ENCODE assay signal across 8 cellular contexts in the genomic region with DNA sequence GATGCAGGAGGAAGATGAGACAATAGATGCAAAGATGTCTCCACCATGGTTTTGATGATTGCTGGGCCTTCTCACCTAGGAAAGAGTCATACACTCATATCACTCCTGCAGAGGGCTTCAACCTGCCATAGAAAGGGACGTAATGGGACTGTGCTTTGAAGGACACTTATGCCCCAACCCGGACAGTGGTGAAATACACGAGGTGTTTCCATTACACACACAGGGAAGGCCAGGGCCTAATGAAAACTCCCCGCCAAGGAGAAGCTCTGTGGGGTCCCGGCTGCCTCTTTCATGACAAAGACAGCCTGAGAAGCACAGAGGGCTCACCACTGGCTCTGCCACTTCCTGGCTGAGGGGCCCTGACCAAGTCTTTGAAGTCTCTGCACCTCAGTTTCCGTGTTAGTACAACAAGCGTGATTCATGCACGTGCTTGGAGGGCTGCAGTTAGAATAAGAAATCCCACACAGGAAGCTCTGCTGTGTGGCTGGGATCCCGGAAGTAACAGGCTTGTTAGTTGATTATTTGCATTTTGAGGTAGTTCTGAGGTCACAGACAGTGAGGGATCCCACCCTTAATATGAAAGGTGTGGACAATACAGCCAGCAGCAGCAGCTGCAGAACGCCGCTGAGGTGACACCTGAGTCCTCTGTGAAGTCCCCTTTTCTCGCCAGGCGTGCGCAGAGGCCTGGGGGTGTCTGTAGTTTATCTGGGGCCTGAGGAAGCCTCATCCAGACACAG.
DNase-seq lines count a peak whose midpoint lies in the region; ATAC-seq and TF ChIP-seq lines count a peak whose summit lies in the region.

No MANE protein-coding gene starts in this region.

- ATAC-seq in HG02840 (IDR thresholded peaks at IDR 0.05; ENCODE audit: low FRiP score, unreplicated experiment) = peak; percentile 77

- no peaks in the 10 kb centered on the region for H3K27me3 Mint-ChIP-seq in activated naive CD8-positive, alpha-beta T cell

- DNase-seq in GM13976 (ENCODE audit: low spot score) = peak; percentile 67
- DNase-seq in SIG-M5 treated with dmso at 0.1 percent for 504 hours (lab: John Stamatoyannopoulos, UW; ENCODE audit: unreplicated experiment) = peak; percentile 47
- peak; percentile 35 for DNase-seq in stimulated activated CD8-positive, alpha-beta memory T cell treated with anti-CD3 and anti-CD28 coated beads, Interleukin-12 subunit alpha, Interleukin-12 subunit beta, amount 100 ng/mL, for 24 hours (ENCODE audit: extremely low read depth)
- no peak for DNase-seq in DMS79 (lab: John Stamatoyannopoulos, UW)
- DNase-seq in nucleus accumbens (lab: John Stamatoyannopoulos, UW) = no peak
- no peak for DNase-seq in NCI-H748 (lab: John Stamatoyannopoulos, UW; ENCODE audit: unreplicated experiment)

- H3K4me3 Mint-ChIP-seq in activated naive CD8-positive, alpha-beta T cell = peak overlapping the region; percentile 6

- TF ChIP-seq CTCF in GM13976 (IDR thresholded peaks at IDR 0.05; ENCODE audit: borderline replicate concordance, control extremely low read depth, extremely low read depth, insufficient read depth, missing control alignments) = no peak

- in situ Hi-C loops in GM13976 (cut with MboI; ENCODE audit: low sequenced_read_pairs, unreplicated experiment) = no loop called here

- peaks cover 36% of the 10 kb centered on the region for H3K4me1 Mint-ChIP-seq in activated naive CD8-positive, alpha-beta T cell (ENCODE audit: low read depth)

- peaks cover 2% of the 10 kb centered on the region for H3K36me3 Mint-ChIP-seq in activated naive CD8-positive, alpha-beta T cell

- H3K9me3 Mint-ChIP-seq in activated naive CD8-positive, alpha-beta T cell (ENCODE audit: low read depth) = no peaks in the 10 kb centered on the region

- H3K27ac Mint-ChIP-seq in activated naive CD8-positive, alpha-beta T cell = peak overlapping the region; percentile 93

Comparison
In these comparisons a context has a peak if more than half of its experiments do, and no peak if none do; other contexts are left out.
1. DNase-seq: peak in GM13976 (single experiment), SIG-M5 treated with dmso at 0.1 percent for 504 hours (single experiment) and stimulated activated CD8-positive, alpha-beta memory T cell treated with anti-CD3 and anti-CD28 coated beads, Interleukin-12 subunit alpha, Interleukin-12 subunit beta, amount 100 ng/mL, for 24 hours (single experiment); none in DMS79 (single experiment), nucleus accumbens (0 of 56) and NCI-H748 (single experiment).